Comparison of ENCODE assay signal across 10 cellular contexts in the genomic region with DNA sequence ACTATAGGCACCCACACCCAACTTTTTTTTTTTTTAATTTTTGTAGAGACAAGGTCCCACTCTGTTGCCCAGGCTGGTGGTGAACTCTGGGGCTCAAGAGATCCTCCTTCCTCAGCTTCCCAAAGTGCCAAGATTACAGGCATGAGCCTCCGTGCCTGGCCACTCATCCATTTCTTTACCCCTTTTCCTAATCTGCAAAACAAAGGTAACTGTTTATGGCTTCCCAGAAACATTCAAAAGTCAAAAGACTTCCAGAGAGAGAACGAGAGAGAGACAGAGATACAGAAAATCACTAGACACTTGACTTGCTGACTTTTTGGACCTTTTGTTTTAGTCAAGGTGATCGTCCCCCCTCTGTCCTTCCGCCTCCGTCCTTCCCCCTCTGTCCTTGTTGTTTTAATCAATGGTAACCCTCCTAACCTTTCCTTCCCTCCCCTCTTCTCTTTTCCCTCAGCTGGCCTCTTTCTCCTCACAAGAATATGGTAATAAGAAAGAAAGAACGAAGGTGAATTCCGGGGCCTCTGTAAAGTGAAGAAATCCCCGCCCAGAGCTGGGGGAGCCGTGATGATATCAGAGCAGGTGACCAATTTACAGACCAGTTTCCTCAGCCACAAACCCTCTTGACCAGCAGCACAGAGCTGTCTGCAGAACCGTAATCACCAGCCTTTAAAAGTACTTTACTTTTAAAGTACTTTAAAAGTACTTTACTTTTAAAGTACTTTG. TPM values are rescaled to one million over a fixed set of nuclear protein-coding genes. Genes with fewer than 3 reads are reported as not detected.
DNase-seq lines count a peak whose midpoint lies in the region; ATAC-seq and TF ChIP-seq lines count a peak whose summit lies in the region.
"Had no signal": no experiment of that assay in that cellular context is flagged by ENCODE, and none has a peak within 500 bp of the region (broad histone marks: within the 10 kb centered on the region; RNA-seq: fewer than 3 reads in every experiment).

No MANE protein-coding gene starts in this region.

- ATAC-seq in GM18861 (IDR thresholded peaks at IDR 0.05; ENCODE audit: unreplicated experiment) (peak; percentile 41), HG02798 (IDR thresholded peaks at IDR 0.05; ENCODE audit: poor library complexity, unreplicated experiment) (peak; percentile 64), right lobe of liver (no peak)

- no peak overlapping the region for H3K4me3 Mint-ChIP-seq in activated naive CD8-positive, alpha-beta T cell treated with anti-CD3 and anti-CD28 coated beads for 36 hours
- H3K4me3 Mint-ChIP-seq in nephron progenitor cell (peak overlapping the region; percentile 56), osteocyte (ENCODE audit: unreplicated experiment) (no peak overlapping the region)

- H3K27ac ChIP-seq in right lobe of liver, result no peak overlapping the region

- TF ChIP-seq CTCF in nephron progenitor cell (IDR thresholded peaks at IDR 0.05) (no peak), osteocyte (IDR thresholded peaks at IDR 0.05) (no peak), right lobe of liver (IDR thresholded peaks at IDR 0.05) (no peak)

- H3K9me3 Mint-ChIP-seq in activated naive CD8-positive, alpha-beta T cell treated with anti-CD3 and anti-CD28 coated beads for 36 hours, result peaks cover 3% of the 10 kb centered on the region
- H3K9me3 Mint-ChIP-seq in nephron progenitor cell (no peaks in the 10 kb centered on the region), osteocyte (ENCODE audit: unreplicated experiment) (no peaks in the 10 kb centered on the region)

- WGBS in right lobe of liver (ENCODE audit: insufficient coverage, low coverage, low lambda C conversion rate, missing lambda C conversion rate), result 66% methylated on average over 10 of the region's 10 CpGs

- H3K4me3 ChIP-seq in right lobe of liver, result no peak overlapping the region

- no peaks in the 10 kb centered on the region for H3K27me3 ChIP-seq in right lobe of liver

- H3K36me3 ChIP-seq in right lobe of liver, result no peaks in the 10 kb centered on the region

- H3K36me3 Mint-ChIP-seq in activated naive CD8-positive, alpha-beta T cell treated with anti-CD3 and anti-CD28 coated beads for 36 hours, result peaks cover 30% of the 10 kb centered on the region
- no peaks in the 10 kb centered on the region for H3K36me3 Mint-ChIP-seq in nephron progenitor cell (ENCODE audit: low read depth)
- H3K36me3 Mint-ChIP-seq in osteocyte (ENCODE audit: unreplicated experiment), result no peaks in the 10 kb centered on the region

- no peaks in the 10 kb centered on the region for H3K27me3 Mint-ChIP-seq in activated naive CD8-positive, alpha-beta T cell treated with anti-CD3 and anti-CD28 coated beads for 36 hours
- H3K27me3 Mint-ChIP-seq in nephron progenitor cell (ENCODE audit: low read depth, poor library complexity) (peaks cover 9% of the 10 kb centered on the region), osteocyte (ENCODE audit: unreplicated experiment) (peaks cover 25% of the 10 kb centered on the region)

- peaks cover 43% of the 10 kb centered on the region for H3K4me1 Mint-ChIP-seq in activated naive CD8-positive, alpha-beta T cell treated with anti-CD3 and anti-CD28 coated beads for 36 hours
- H3K4me1 Mint-ChIP-seq in nephron progenitor cell, result peaks cover 51% of the 10 kb centered on the region
- peaks cover 16% of the 10 kb centered on the region for H3K4me1 Mint-ChIP-seq in osteocyte (ENCODE audit: unreplicated experiment)

- no peaks in the 10 kb centered on the region for H3K4me1 ChIP-seq in right lobe of liver

- intact Hi-C loops in right lobe of liver (cut with DNase I), result no loop called here

- no peak for DNase-seq in activated naive CD8-positive, alpha-beta T cell treated with anti-CD3 and anti-CD28 coated beads for 36 hours
- DNase-seq in nephron progenitor cell, result no peak
- no peak for DNase-seq in osteocyte (ENCODE audit: extremely low spot score, unreplicated experiment)
- DNase-seq in activated gamma-delta T cell treated with Interleukin-2 at 50 U/mL for 16 hours, result no peak
- no peak for DNase-seq in right lobe of liver
- no peak for DNase-seq in cerebellar nuclear complex (lab: John Stamatoyannopoulos, UW)
- DNase-seq: SIG-M5 had no signal

- no peaks in the 10 kb centered on the region for H3K9me3 ChIP-seq in right lobe of liver

- TF ChIP-seq POLR2A in right lobe of liver (IDR thresholded peaks at IDR 0.05), result no peak

- peak overlapping the region; percentile 22 for H3K27ac Mint-ChIP-seq in activated naive CD8-positive, alpha-beta T cell treated with anti-CD3 and anti-CD28 coated beads for 36 hours
- peak overlapping the region; percentile 28 for H3K27ac Mint-ChIP-seq in nephron progenitor cell
- H3K27ac Mint-ChIP-seq in osteocyte (ENCODE audit: unreplicated experiment), result no peak overlapping the region

RNA-seq across cellular contexts. Expression of gene KLHL6, which starts 21.9 kb away (rescaled TPM):
- total RNA-seq in activated naive CD8-positive, alpha-beta T cell treated with anti-CD3 and anti-CD28 coated beads for 36 hours, result 10 to 100 TPM; 26.6 to 26.8 TPM
- total RNA-seq in osteocyte (not detected in 2 replicates), right lobe of liver (1 to 10 TPM in 4 of 6 experiments, under 1 TPM in 2; 0.59 to 2.7 (median 1.6) TPM)
- total RNA-seq: IMR-90 had no signal

Comparison
In these comparisons a context has a peak if more than half of its experiments do, and no peak if none do; other contexts are left out.
1. ATAC-seq: peak in GM18861 (single experiment) and HG02798 (single experiment); none in right lobe of liver (0 of 4).
2. RNA of gene KLHL6, which starts 21.9 kb away (total RNA-seq): 26.6 to 26.8 TPM in activated naive CD8-positive, alpha-beta T cell treated with anti-CD3 and anti-CD28 coated beads for 36 hours; 0.59 to 2.7 TPM in right lobe of liver and not detected in osteocyte; every median in the first group is over 4 times any median in the second.